Comparison of ENCODE assay signal across 1 cellular context in genomic region chr2:138787053-138787666, GRCh38.
A peak's percentile ranks its signal among the peaks of the same experiment; 100 is the strongest.
TF ChIP-seq lines count a peak whose summit lies in the region.

No MANE protein-coding gene starts in this region.

TF ChIP-seq in HepG2, 621 proteins besides CTCF, POLR2A, EP300 and RAD21 (continued from another document):
- TF ChIP-seq TRAFD1 (CRISPR knock-in tag; IDR thresholded peaks at IDR 0.05; ENCODE audit: borderline replicate concordance) (no peak), ESRRA (CRISPR knock-in tag; IDR thresholded peaks at IDR 0.05; ENCODE audit: low read depth) (no peak), ZFY (CRISPR knock-in tag; IDR thresholded peaks at IDR 0.05) (no peak), GFI1 (CRISPR knock-in tag; IDR thresholded peaks at IDR 0.05; ENCODE audit: borderline replicate concordance) (peak; percentile 83), AKNA (CRISPR knock-in tag; IDR thresholded peaks at IDR 0.05; ENCODE audit: borderline replicate concordance) (no peak), STAG1 (CRISPR knock-in tag; IDR thresholded peaks at IDR 0.05) (peak; percentile 87), E2F2 (CRISPR knock-in tag; IDR thresholded peaks at IDR 0.05; ENCODE audit: borderline replicate concordance) (no peak), HMGXB4 (CRISPR knock-in tag; IDR thresholded peaks at IDR 0.05; ENCODE audit: borderline replicate concordance in 1 of 2, low read depth in 1 of 2) (0 out of 4 replicates have a peak, but pooled peaks of 1 of the 2 experiments have one; percentile 22), NFIB (CRISPR knock-in tag; IDR thresholded peaks at IDR 0.05; ENCODE audit: borderline replicate concordance) (no peak), SMC3 (IDR thresholded peaks at IDR 0.05; ENCODE audit: low read length) (peak; percentile 80), NFKBIZ (CRISPR knock-in tag; IDR thresholded peaks at IDR 0.05) (no peak)
